ENCODE assay signal across 8 cellular contexts in genomic region chr16:566475-567361, GRCh38. TPM values are rescaled to one million over a fixed set of nuclear protein-coding genes. Genes with fewer than 3 reads are reported as not detected.
A peak's percentile ranks its signal among the peaks of the same experiment; 100 is the strongest.
DNase-seq lines count a peak whose midpoint lies in the region; ATAC-seq and TF ChIP-seq lines count a peak whose summit lies in the region.

TSS of gene NHLRC4 (plus strand) at chr16:567005. CDS start at chr16:568048, 1,043 bp downstream.

- peak; percentile 49 for ATAC-seq in GM19043 (IDR thresholded peaks at IDR 0.05; ENCODE audit: low read depth, unreplicated experiment)
- no peak for ATAC-seq in natural killer cell treated with Interleukin-12 subunit alpha and Interleukin-12 subunit beta and Interleukin-15 and Interleukin-18, amount 100 ng/mL, for 72 hours
- no peak for ATAC-seq in GM21737 (IDR thresholded peaks at IDR 0.05; ENCODE audit: unreplicated experiment)
- no peak for ATAC-seq in HG03520 (IDR thresholded peaks at IDR 0.05; ENCODE audit: unreplicated experiment)

- peak; percentile 36 for TF ChIP-seq POLR2A in NB4 (IDR thresholded peaks at IDR 0.05; ENCODE audit: extremely low read depth, insufficient read length)
- peak; percentile 68 for TF ChIP-seq POLR2A in erythroblast (IDR thresholded peaks at IDR 0.05; ENCODE audit: low read length)

- no peaks in the 10 kb centered on the region for H3K9me3 Mint-ChIP-seq in activated CD4-positive, alpha-beta T cell treated with anti-CD3 and anti-CD28 coated beads, Interleukin-2, amount 10 ng/mL, durations not matched to agents 7 days and 5 days
- H3K9me3 Mint-ChIP-seq in natural killer cell treated with Interleukin-12 subunit alpha and Interleukin-12 subunit beta and Interleukin-15 and Interleukin-18, amount 100 ng/mL, for 72 hours = no peaks in the 10 kb centered on the region

- CTCF ChIA-PET in activated CD4-positive, alpha-beta T cell treated with anti-CD3 and anti-CD28 coated beads, Interleukin-2, amount 10 ng/mL, durations not matched to agents 7 days and 5 days (lab: Charles Lee) = interaction anchor here (0.7 to 1.4 kb wide), 3 partner anchors 9 to 1357 kb away, joined by 3 to 4 read pairs (median 3); no protein-coding TSS in a partner anchor

- peaks cover 28% of the 10 kb centered on the region for H3K4me1 Mint-ChIP-seq in activated CD4-positive, alpha-beta T cell treated with anti-CD3 and anti-CD28 coated beads, Interleukin-2, amount 10 ng/mL, durations not matched to agents 7 days and 5 days
- H3K4me1 Mint-ChIP-seq in natural killer cell treated with Interleukin-12 subunit alpha and Interleukin-12 subunit beta and Interleukin-15 and Interleukin-18, amount 100 ng/mL, for 72 hours (ENCODE audit: low read depth in 2 of 2) = peaks cover 18 to 19% of the 10 kb centered on the region in 2 donors

- DNase-seq in AG08395 (ENCODE audit: low spot score) = peak; percentile 67
- peak; percentile 87 for DNase-seq in NB4 (ENCODE audit: low read depth)
- DNase-seq in activated CD4-positive, alpha-beta T cell treated with anti-CD3 and anti-CD28 coated beads, Interleukin-2, amount 10 ng/mL, durations not matched to agents 7 days and 5 days = peak; percentile 75
- peak; percentile 92 to 93 for DNase-seq in erythroblast (lab: John Stamatoyannopoulos, UW)
- DNase-seq in natural killer cell treated with Interleukin-12 subunit alpha and Interleukin-12 subunit beta and Interleukin-15 and Interleukin-18, amount 100 ng/mL, for 72 hours (ENCODE audit: low spot score) = no peak

- no peaks in the 10 kb centered on the region for H3K36me3 Mint-ChIP-seq in activated CD4-positive, alpha-beta T cell treated with anti-CD3 and anti-CD28 coated beads, Interleukin-2, amount 10 ng/mL, durations not matched to agents 7 days and 5 days (ENCODE audit: low read depth)
- H3K36me3 Mint-ChIP-seq in natural killer cell treated with Interleukin-12 subunit alpha and Interleukin-12 subunit beta and Interleukin-15 and Interleukin-18, amount 100 ng/mL, for 72 hours = no peaks in the 10 kb centered on the region

- POLR2A ChIA-PET in activated CD4-positive, alpha-beta T cell treated with anti-CD3 and anti-CD28 coated beads, Interleukin-2, amount 10 ng/mL, durations not matched to agents 7 days and 5 days (lab: Charles Lee) = no interaction called here

- no peak within 1 kb of the TSS for H3K4me3 ChIP-seq in NB4 (ENCODE audit: low read depth, low read length)

- H3K27me3 Mint-ChIP-seq in activated CD4-positive, alpha-beta T cell treated with anti-CD3 and anti-CD28 coated beads, Interleukin-2, amount 10 ng/mL, durations not matched to agents 7 days and 5 days = peaks cover 6% of the 10 kb centered on the region
- no peaks in the 10 kb centered on the region for H3K27me3 Mint-ChIP-seq in natural killer cell treated with Interleukin-12 subunit alpha and Interleukin-12 subunit beta and Interleukin-15 and Interleukin-18, amount 100 ng/mL, for 72 hours

- TF ChIP-seq CTCF in NB4 (IDR thresholded peaks at IDR 0.05; ENCODE audit: low read depth, low read length) = no peak

- peak within 1 kb of the TSS; percentile 86 for H3K27ac Mint-ChIP-seq in activated CD4-positive, alpha-beta T cell treated with anti-CD3 and anti-CD28 coated beads, Interleukin-2, amount 10 ng/mL, durations not matched to agents 7 days and 5 days
- H3K27ac Mint-ChIP-seq in natural killer cell treated with Interleukin-12 subunit alpha and Interleukin-12 subunit beta and Interleukin-15 and Interleukin-18, amount 100 ng/mL, for 72 hours = no peak within 1 kb of the TSS

- peak within 1 kb of the TSS; percentile 60 for H3K4me3 Mint-ChIP-seq in activated CD4-positive, alpha-beta T cell treated with anti-CD3 and anti-CD28 coated beads, Interleukin-2, amount 10 ng/mL, durations not matched to agents 7 days and 5 days
- H3K4me3 Mint-ChIP-seq in natural killer cell treated with Interleukin-12 subunit alpha and Interleukin-12 subunit beta and Interleukin-15 and Interleukin-18, amount 100 ng/mL, for 72 hours = peak within 1 kb of the TSS; percentile 17

RNA-seq across cellular contexts. Expression of gene NHLRC4, which starts in this region (rescaled TPM):
- total RNA-seq in activated CD4-positive, alpha-beta T cell treated with anti-CD3 and anti-CD28 coated beads, Interleukin-2, amount 10 ng/mL, durations not matched to agents 7 days and 5 days = 1 to 10 TPM; 1.9 to 2.7 TPM
- under 1 TPM; 0.33 to 0.48 TPM for total RNA-seq in natural killer cell treated with Interleukin-12 subunit alpha and Interleukin-12 subunit beta and Interleukin-15 and Interleukin-18, amount 100 ng/mL, for 72 hours
